In the genomic region with DNA sequence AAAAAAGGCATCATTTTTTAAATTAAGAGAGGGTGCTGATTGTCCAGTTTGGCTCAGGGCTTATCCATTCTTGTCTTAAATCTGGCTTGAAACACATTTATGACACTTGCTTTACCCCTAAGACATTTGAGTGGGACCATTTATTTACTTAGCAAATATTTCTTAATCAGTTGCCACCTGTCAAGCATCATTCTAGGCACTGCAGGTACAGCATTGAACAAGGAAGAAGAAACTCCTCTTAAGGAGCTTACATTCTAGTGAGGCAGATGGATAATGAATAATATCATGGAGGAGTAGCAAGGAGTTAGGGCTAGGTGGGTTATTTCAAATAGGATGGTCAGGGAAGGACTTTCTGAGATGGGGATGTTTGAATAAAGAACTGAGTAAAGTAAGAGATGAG, we compare ENCODE assay signal across 30 cellular contexts.
DNase-seq lines count a peak whose midpoint lies in the region; ATAC-seq and TF ChIP-seq lines count a peak whose summit lies in the region.
"Had no signal": no experiment of that assay in that cellular context is flagged by ENCODE, and none has a peak within 500 bp of the region (broad histone marks: within the 10 kb centered on the region; RNA-seq: fewer than 3 reads in every experiment).

No MANE protein-coding gene starts in this region.

- no peak for DNase-seq in activated T-cell treated with anti-CD3 and anti-CD28 coated beads, Interleukin-2, amount 50 U/mL, for 24 hours
- no peak for DNase-seq in activated T-cell treated with anti-CD3 and anti-CD28 coated beads for 4 hours
- no peak for DNase-seq in activated CD8-positive, alpha-beta T cell treated with anti-CD3 and anti-CD28 coated beads, Interleukin-2, amount 10 ng/mL, durations not matched to agents 7 days and 5 days
- no peak for DNase-seq in left lung
- no peak for DNase-seq in PC-9
- DNase-seq: activated CD4-positive, CD25-positive, alpha-beta regulatory T cell treated with anti-CD3 and anti-CD28 coated beads, Interleukin-2, amount 50 U/mL, for 72 hours; activated gamma-delta T cell; activated T-cell treated with anti-CD3 and anti-CD28 coated beads, Interleukin-2, amount 50 U/mL, for 1 hour; body of pancreas; dermis blood vessel endothelial cell; DMS 273 treated with DMSO at 0.1 percent for 48 hours; H7; IMR-90; kidney glomerular epithelial cell; lower lobe of right lung; mucosa of descending colon; NCI-H1417 treated with DMSO at 0.1 percent for 48 hours; NCI-H2029 treated with DMSO at 0.1 percent for 48 hours; NCI-H2227 treated with DMSO at 0.1 percent for 48 hours; NCI-H69; SK-N-SH; small intestine; stimulated activated naive CD8-positive, alpha-beta T cell treated with anti-CD3 and anti-CD28 coated beads, Interleukin-15, amount 100 ng/mL, for 72 hours; uterus had no signal

- no peak for ATAC-seq in activated CD8-positive, alpha-beta T cell treated with anti-CD3 and anti-CD28 coated beads, Interleukin-2, amount 10 ng/mL, durations not matched to agents 7 days and 5 days
- ATAC-seq in left lung (peak; percentile 68), HG02885 (IDR thresholded peaks at IDR 0.05; ENCODE audit: poor library complexity, unreplicated experiment) (no peak), HG03108 (IDR thresholded peaks at IDR 0.05; ENCODE audit: unreplicated experiment) (no peak)
- ATAC-seq in stimulated activated memory B cell treated with anti-CD40 and anti-IgM and Interleukin-4, amounts not matched to agents 10 μg/mL and 1 μg/mL and 100 μg/mL, for 72 hours: no peak
- ATAC-seq: body of pancreas; GM12878; mucosa of descending colon; Right ventricle myocardium inferior; stimulated activated naive CD8-positive, alpha-beta T cell treated with anti-CD3 and anti-CD28 coated beads, Interleukin-15, amount 100 ng/mL, for 72 hours had no signal

- H3K36me3 ChIP-seq in left lung (peaks cover 0 to 66% of the 10 kb centered on the region in 2 donors), PC-9 (ENCODE audit: low read depth) (no peaks in the 10 kb centered on the region)
- H3K36me3 ChIP-seq: uterus had no signal

- H3K9me3 ChIP-seq in left lung (no peaks in the 10 kb centered on the region), PC-9 (ENCODE audit: insufficient read depth, low read depth) (no peaks in the 10 kb centered on the region)
- H3K9me3 ChIP-seq: adrenal gland, body of pancreas, lower lobe of right lung, mucosa of descending colon, SK-N-SH, uterus had no signal

- H3K4me3 ChIP-seq in left lung (no peak overlapping the region), PC-9 (no peak overlapping the region)
- H3K4me3 ChIP-seq: adrenal gland, body of pancreas, GM12878, lower lobe of right lung, mucosa of descending colon, uterus had no signal

- POLR2A ChIA-PET in activated CD8-positive, alpha-beta T cell treated with anti-CD3 and anti-CD28 coated beads, Interleukin-2, amount 10 ng/mL, durations not matched to agents 7 days and 5 days (lab: Charles Lee): no interaction called here
- POLR2A ChIA-PET in PC-9 (lab: Charles Lee; ENCODE audit: unreplicated experiment): no interaction called here

- H4K20me1 ChIP-seq in PC-9 (ENCODE audit: insufficient read depth): no peaks in the 10 kb centered on the region

- CTCF ChIA-PET in activated CD8-positive, alpha-beta T cell treated with anti-CD3 and anti-CD28 coated beads, Interleukin-2, amount 10 ng/mL, durations not matched to agents 7 days and 5 days (lab: Charles Lee): interaction anchor here (1.3 to 1.4 kb wide), 2 partner anchors 13 to 15 kb away, joined by 4 to 6 read pairs; no protein-coding TSS in a partner anchor
- CTCF ChIA-PET in PC-9 (lab: Charles Lee): no interaction called here

- no TSS peak for BruUV-seq in PC-9 (replicated peaks; lab: Mats Ljungman, UMichigan)

- H3K9me2 ChIP-seq in PC-9 (ENCODE audit: insufficient read depth): no peaks in the 10 kb centered on the region
- H3K9me2 ChIP-seq: SK-N-SH had no signal

- H3K27me3 ChIP-seq in left lung (no peaks in the 10 kb centered on the region), PC-9 (ENCODE audit: insufficient read depth, low read depth) (no peaks in the 10 kb centered on the region)
- H3K27me3 ChIP-seq: adrenal gland, body of pancreas, uterus had no signal

- H3K27me3 Mint-ChIP-seq in activated T-cell treated with anti-CD3 and anti-CD28 coated beads, Interleukin-2, amount 50 U/mL, for 24 hours: no peaks in the 10 kb centered on the region
- no peaks in the 10 kb centered on the region for H3K27me3 Mint-ChIP-seq in activated CD8-positive, alpha-beta T cell treated with anti-CD3 and anti-CD28 coated beads, Interleukin-2, amount 10 ng/mL, durations not matched to agents 7 days and 5 days (ENCODE audit: low read depth)
- no peaks in the 10 kb centered on the region for H3K27me3 Mint-ChIP-seq in stimulated activated memory B cell treated with anti-CD40 and anti-IgM and Interleukin-4, amounts not matched to agents 10 μg/mL and 1 μg/mL and 100 μg/mL, for 72 hours
- H3K27me3 Mint-ChIP-seq: stimulated activated naive CD8-positive, alpha-beta T cell treated with anti-CD3 and anti-CD28 coated beads, Interleukin-15, amount 100 ng/mL, for 72 hours had no signal

- H2AFZ ChIP-seq in PC-9: no peak overlapping the region

- H3K4me1 ChIP-seq in left lung (no peaks in the 10 kb centered on the region), PC-9 (replicated peaks; ENCODE audit: insufficient read depth) (no peaks in the 10 kb centered on the region)
- H3K4me1 ChIP-seq: uterus had no signal

- H3K79me2 ChIP-seq in PC-9 (ENCODE audit: low read depth): no peaks in the 10 kb centered on the region

- H3K4me3 Mint-ChIP-seq in activated T-cell treated with anti-CD3 and anti-CD28 coated beads, Interleukin-2, amount 50 U/mL, for 24 hours: no peak overlapping the region
- no peak overlapping the region for H3K4me3 Mint-ChIP-seq in activated CD8-positive, alpha-beta T cell treated with anti-CD3 and anti-CD28 coated beads, Interleukin-2, amount 10 ng/mL, durations not matched to agents 7 days and 5 days
- no peak overlapping the region for H3K4me3 Mint-ChIP-seq in stimulated activated memory B cell treated with anti-CD40 and anti-IgM and Interleukin-4, amounts not matched to agents 10 μg/mL and 1 μg/mL and 100 μg/mL, for 72 hours
- H3K4me3 Mint-ChIP-seq: stimulated activated naive CD8-positive, alpha-beta T cell treated with anti-CD3 and anti-CD28 coated beads, Interleukin-15, amount 100 ng/mL, for 72 hours had no signal

- peaks cover 1% of the 10 kb centered on the region for H3K4me1 Mint-ChIP-seq in activated T-cell treated with anti-CD3 and anti-CD28 coated beads, Interleukin-2, amount 50 U/mL, for 24 hours (ENCODE audit: low read depth)
- peaks cover 8% of the 10 kb centered on the region for H3K4me1 Mint-ChIP-seq in activated CD8-positive, alpha-beta T cell treated with anti-CD3 and anti-CD28 coated beads, Interleukin-2, amount 10 ng/mL, durations not matched to agents 7 days and 5 days (ENCODE audit: low read depth)
- H3K4me1 Mint-ChIP-seq in stimulated activated memory B cell treated with anti-CD40 and anti-IgM and Interleukin-4, amounts not matched to agents 10 μg/mL and 1 μg/mL and 100 μg/mL, for 72 hours: no peaks in the 10 kb centered on the region
- H3K4me1 Mint-ChIP-seq: stimulated activated naive CD8-positive, alpha-beta T cell treated with anti-CD3 and anti-CD28 coated beads, Interleukin-15, amount 100 ng/mL, for 72 hours had no signal

- no peaks in the 10 kb centered on the region for H3K9me3 Mint-ChIP-seq in activated T-cell treated with anti-CD3 and anti-CD28 coated beads, Interleukin-2, amount 50 U/mL, for 24 hours
- H3K9me3 Mint-ChIP-seq in activated CD8-positive, alpha-beta T cell treated with anti-CD3 and anti-CD28 coated beads, Interleukin-2, amount 10 ng/mL, durations not matched to agents 7 days and 5 days (ENCODE audit: insufficient read depth): no peaks in the 10 kb centered on the region
- H3K9me3 Mint-ChIP-seq in stimulated activated memory B cell treated with anti-CD40 and anti-IgM and Interleukin-4, amounts not matched to agents 10 μg/mL and 1 μg/mL and 100 μg/mL, for 72 hours: no peaks in the 10 kb centered on the region
- H3K9me3 Mint-ChIP-seq: stimulated activated naive CD8-positive, alpha-beta T cell treated with anti-CD3 and anti-CD28 coated beads, Interleukin-15, amount 100 ng/mL, for 72 hours had no signal

- intact Hi-C loops in left lung (cut with DNase I): no loop called here
- intact Hi-C loops in PC-9 (cut with micrococcal nuclease; ENCODE audit: unreplicated experiment): no loop called here

- H3K36me3 Mint-ChIP-seq in activated T-cell treated with anti-CD3 and anti-CD28 coated beads, Interleukin-2, amount 50 U/mL, for 24 hours (ENCODE audit: low read depth): peaks cover 49% of the 10 kb centered on the region
- H3K36me3 Mint-ChIP-seq in activated CD8-positive, alpha-beta T cell treated with anti-CD3 and anti-CD28 coated beads, Interleukin-2, amount 10 ng/mL, durations not matched to agents 7 days and 5 days (ENCODE audit: low read depth): peaks cover 60% of the 10 kb centered on the region
- H3K36me3 Mint-ChIP-seq in stimulated activated memory B cell treated with anti-CD40 and anti-IgM and Interleukin-4, amounts not matched to agents 10 μg/mL and 1 μg/mL and 100 μg/mL, for 72 hours: peaks cover 72% of the 10 kb centered on the region

- TF ChIP-seq CTCF in left lung (IDR thresholded peaks at IDR 0.05) (no peak), PC-9 (conservative IDR thresholded peaks at IDR 0.05) (no peak)

- H3K27ac Mint-ChIP-seq in activated T-cell treated with anti-CD3 and anti-CD28 coated beads, Interleukin-2, amount 50 U/mL, for 24 hours: peak overlapping the region; percentile 38
- peak overlapping the region; percentile 35 for H3K27ac Mint-ChIP-seq in activated CD8-positive, alpha-beta T cell treated with anti-CD3 and anti-CD28 coated beads, Interleukin-2, amount 10 ng/mL, durations not matched to agents 7 days and 5 days
- peak overlapping the region; percentile 40 for H3K27ac Mint-ChIP-seq in stimulated activated memory B cell treated with anti-CD40 and anti-IgM and Interleukin-4, amounts not matched to agents 10 μg/mL and 1 μg/mL and 100 μg/mL, for 72 hours

- no peaks in the 10 kb centered on the region for H3F3A ChIP-seq in PC-9 (ENCODE audit: insufficient read depth, low read depth)

- H3K27ac ChIP-seq in left lung: no peak overlapping the region
- no peak overlapping the region for H3K27ac ChIP-seq in PC-9
- H3K27ac ChIP-seq: body of pancreas, lower lobe of right lung, uterus had no signal

- no peak overlapping the region for H3K4me2 ChIP-seq in PC-9
- H3K4me2 ChIP-seq: SK-N-SH had no signal
